Comparison of ENCODE assay signal across 28 cellular contexts in the genomic region with DNA sequence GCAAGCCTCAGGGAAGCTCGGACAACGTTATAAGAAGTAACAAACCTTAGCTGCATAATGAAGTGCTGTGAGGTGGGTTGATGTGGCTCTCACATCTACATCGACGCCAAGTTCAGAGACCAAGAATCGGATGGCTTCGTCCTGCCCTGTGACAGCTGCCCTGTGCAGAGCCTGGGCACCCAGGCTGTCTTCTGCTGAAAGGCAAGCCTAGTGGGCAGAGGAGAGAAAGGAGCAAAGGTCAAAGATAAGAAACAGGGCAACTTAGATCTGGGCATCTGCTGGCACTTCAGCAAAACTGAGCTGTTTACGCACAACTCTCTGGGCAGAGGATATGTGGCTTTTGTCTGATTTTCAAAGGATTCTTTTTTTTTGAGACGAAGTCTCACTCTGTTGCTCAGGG.
"Had no signal": no experiment of that assay in that cellular context is flagged by ENCODE, and none has a peak within 500 bp of the region (broad histone marks: within the 10 kb centered on the region; RNA-seq: fewer than 3 reads in every experiment).

No MANE protein-coding gene starts in this region.

- H3K27me3 ChIP-seq: dorsolateral prefrontal cortex, ovary, suprapubic skin, thyroid gland, vagina had no signal

- H3K4me3 Mint-ChIP-seq: immature natural killer cell; mesothelial cell of epicardium; naive thymus-derived CD4-positive, alpha-beta T cell; nephron; stimulated activated naive CD8-positive, alpha-beta T cell treated with anti-CD3 and anti-CD28 coated beads, Interleukin-15, amount 100 ng/mL, for 72 hours had no signal

- H3K36me3 ChIP-seq: ovary had no signal

- H3K9me3 Mint-ChIP-seq: mesothelial cell of epicardium; nephron; stimulated activated naive CD8-positive, alpha-beta T cell treated with anti-CD3 and anti-CD28 coated beads, Interleukin-15, amount 100 ng/mL, for 72 hours had no signal

- ATAC-seq: naive thymus-derived CD4-positive, alpha-beta T cell; psoas muscle; right cardiac atrium; stimulated activated naive CD8-positive, alpha-beta T cell treated with anti-CD3 and anti-CD28 coated beads, Interleukin-15, amount 100 ng/mL, for 72 hours had no signal

- H3K27ac Mint-ChIP-seq: immature natural killer cell, mesothelial cell of epicardium, nephron had no signal

- H3K4me3 ChIP-seq: dorsolateral prefrontal cortex, ovary, psoas muscle, skin epidermis, suprapubic skin, thyroid gland, vagina had no signal

- H3K27me3 Mint-ChIP-seq: naive thymus-derived CD4-positive, alpha-beta T cell; stimulated activated naive CD8-positive, alpha-beta T cell treated with anti-CD3 and anti-CD28 coated beads, Interleukin-15, amount 100 ng/mL, for 72 hours had no signal

- H3K27ac ChIP-seq: dorsolateral prefrontal cortex, ovary, psoas muscle, skin epidermis, suprapubic skin, thyroid gland, vagina had no signal

- H3K9me3 ChIP-seq: ovary, psoas muscle, suprapubic skin, thyroid gland, vagina had no signal

- FAIRE-seq: colon, frontal cortex had no signal

- DNase-seq: dorsolateral prefrontal cortex; effector CD4-positive, alpha-beta T cell; hypothalamus; immature natural killer cell; islet precursor cell; kidney glomerular epithelial cell; mesenchymal stem cell; naive thymus-derived CD4-positive, alpha-beta T cell; occipital lobe; ovary; posterior cingulate gyrus; psoas muscle; right cardiac atrium; stimulated activated CD4-positive, alpha-beta T cell treated with anti-CD3 and anti-CD28 coated beads, Interleukin-12 subunit alpha, Interleukin-12 subunit beta, amount 100 ng/mL, for 4 hours; stimulated activated CD4-positive, alpha-beta T cell treated with anti-CD3 and anti-CD28 coated beads, Interleukin-1b, Interleukin-23, amount 100 ng/mL, for 48 hours; stimulated activated CD4-positive, alpha-beta T cell treated with anti-CD3 and anti-CD28 coated beads, Interleukin-4, amount 100 ng/mL, for 1 hour; stimulated activated CD8-positive, alpha-beta memory T cell treated with anti-CD3 and anti-CD28 coated beads, Interleukin-4, amount 100 ng/mL, for 48 hours; stimulated activated naive CD4-positive, alpha-beta T cell; stimulated activated naive CD8-positive, alpha-beta T cell treated with anti-CD3 and anti-CD28 coated beads, Interleukin-15, amount 100 ng/mL, for 72 hours; thyroid gland; trophoblast cell had no signal
